In the genomic region with DNA sequence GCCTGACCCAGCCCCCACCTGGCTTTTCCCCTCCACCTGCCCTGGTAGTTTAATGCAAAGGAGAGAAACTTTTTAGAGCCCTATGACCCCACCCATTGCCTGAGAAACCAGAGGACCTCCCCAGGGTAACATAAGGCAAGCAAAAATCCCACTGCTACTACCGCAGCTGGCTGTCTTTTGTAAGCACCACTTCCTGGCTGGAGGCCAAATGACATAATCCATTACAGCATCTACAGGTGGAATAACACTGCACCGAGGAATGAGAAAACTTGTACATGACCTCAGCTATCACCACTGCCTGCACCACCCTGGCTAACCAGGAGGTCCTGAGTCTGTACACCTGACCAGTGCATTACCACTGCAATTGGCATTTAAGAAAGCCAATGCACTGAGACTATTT, we compare ENCODE assay signal across 11 cellular contexts.
DNase-seq lines count a peak whose midpoint lies in the region; ATAC-seq, FAIRE-seq and TF ChIP-seq lines count a peak whose summit lies in the region.
"Had no signal": no experiment of that assay in that cellular context is flagged by ENCODE, and none has a peak within 500 bp of the region (broad histone marks: within the 10 kb centered on the region; RNA-seq: fewer than 3 reads in every experiment).

No MANE protein-coding gene starts in this region.

- H4K20me1 ChIP-seq in GM12878 (ENCODE audit: control insufficient read depth, insufficient read depth), result no peaks in the 10 kb centered on the region

- RAD21 ChIA-PET in GM12878 (lab: Charles Lee; ENCODE audit: unreplicated experiment), result no interaction called here

- no peak for FAIRE-seq in GM12878 (lab: Jason Lieb, UNC)
- FAIRE-seq: islet of Langerhans had no signal

- WGBS in GM12878 (ENCODE audit: insufficient coverage, insufficient replicate concordance, low lambda C conversion rate, missing lambda C conversion rate), result 77% methylated on average over 2 of the region's 2 CpGs
- WGBS in neuronal stem cell (ENCODE audit: extremely low coverage in 2 of 2, insufficient read length in 2 of 2, insufficient replicate concordance in 1 of 2), 2 donors, result no CpG with 5 or more reads among the region's 2 CpGs

- H3K4me2 ChIP-seq in GM12878 (ENCODE audit: control insufficient read depth, insufficient read depth) (no peak overlapping the region), neuronal stem cell (ENCODE audit: insufficient read depth, low read length, poor library complexity, severe bottlenecking) (no peak overlapping the region)

- no peak overlapping the region for H3K4ac ChIP-seq in neuronal stem cell (ENCODE audit: low read length)

- H2BK120ac ChIP-seq in neuronal stem cell (ENCODE audit: low read depth, low read length), result no peak overlapping the region

- no peak for TF ChIP-seq RAD21 in GM12878 (IDR thresholded peaks at IDR 0.05; ENCODE audit: insufficient read depth, low read depth, low read length)

- H3K27me3 ChIP-seq in GM12878 (replicated peaks in 1 of 2; ENCODE audit: control insufficient read depth in 2 of 2, insufficient read depth in 2 of 2, low read length in 1 of 2), result no peaks in the 10 kb centered on the region
- no peaks in the 10 kb centered on the region for H3K27me3 ChIP-seq in neuronal stem cell (ENCODE audit: control insufficient read depth in 3 of 3, insufficient read depth in 3 of 3, low read depth in 1 of 3, low read length in 3 of 3)

- H3K18ac ChIP-seq in neuronal stem cell (ENCODE audit: low read length), result no peak overlapping the region

- no peak overlapping the region for H3K27ac Mint-ChIP-seq in type B pancreatic cell
- H3K27ac Mint-ChIP-seq in natural killer cell treated with Interleukin-12 subunit alpha and Interleukin-12 subunit beta and Interleukin-15 and Interleukin-18, amount 100 ng/mL, for 72 hours, result no peak overlapping the region

- H3K27ac ChIP-seq in GM12878 (ENCODE audit: control insufficient read depth, insufficient read depth), result no peak overlapping the region
- no peak overlapping the region for H3K27ac ChIP-seq in neuronal stem cell (replicated peaks; ENCODE audit: low read length)

- no peak overlapping the region for H3K4me3 Mint-ChIP-seq in type B pancreatic cell
- H3K4me3 Mint-ChIP-seq in natural killer cell treated with Interleukin-12 subunit alpha and Interleukin-12 subunit beta and Interleukin-15 and Interleukin-18, amount 100 ng/mL, for 72 hours, result no peak overlapping the region

- no peak overlapping the region for H2BK12ac ChIP-seq in neuronal stem cell (ENCODE audit: low read length)

- TF ChIP-seq CTCF in GM12878 (IDR thresholded peaks at IDR 0.05 in 2 of 3, conservative IDR thresholded peaks at IDR 0.05 in 1 of 3; ENCODE audit: control insufficient read depth in 2 of 3, extremely low read depth in 1 of 3, insufficient read depth in 1 of 3, low read depth in 3 of 3, low read length in 3 of 3) (no peak), type B pancreatic cell (conservative IDR thresholded peaks at IDR 0.05) (no peak)

- no peak for TF ChIP-seq EP300 in GM12878 (IDR thresholded peaks at IDR 0.05; ENCODE audit: borderline replicate concordance in 1 of 2, control insufficient read depth in 1 of 2, low read depth in 2 of 2, low read length in 2 of 2)

- intact Hi-C loops in GM12878 (cut with micrococcal nuclease; ENCODE audit: unreplicated experiment), result no loop called here
- intact Hi-C loops in Right ventricle myocardium superior (cut with DNase I), result no loop called here

- peak overlapping the region; percentile 8 for H3K14ac ChIP-seq in neuronal stem cell (ENCODE audit: low read length)

- CTCF ChIA-PET in GM12878 (lab: Yijun Ruan, JAX), result no interaction called here

- POLR2A ChIA-PET in GM12878 (lab: Charles Lee), result interaction anchor here (1.1 kb wide), 1 partner anchor 9 kb away, joined by 3 read pairs; no protein-coding TSS in a partner anchor

- H3K4me3 ChIP-seq in GM12878 (no peak overlapping the region), neuronal stem cell (ENCODE audit: low read length in 2 of 2) (no peak overlapping the region)

- no peak overlapping the region for H3K23ac ChIP-seq in neuronal stem cell (ENCODE audit: low read depth, low read length, poor library complexity)

- no peaks in the 10 kb centered on the region for H3K9me3 ChIP-seq in GM12878 (replicated peaks; ENCODE audit: control insufficient read depth, insufficient read depth, low read length)
- peaks cover 0 to 1% of the 10 kb centered on the region in 2 donors for H3K9me3 ChIP-seq in neuronal stem cell (replicated peaks in 1 of 2; ENCODE audit: control insufficient read depth in 2 of 2, insufficient read depth in 1 of 2, low read depth in 1 of 2, low read length in 2 of 2)

- SMC1A ChIA-PET in GM12878 (lab: Charles Lee; ENCODE audit: uncharacterized antibody, unreplicated experiment), result no interaction called here

- H2BK5ac ChIP-seq in neuronal stem cell (ENCODE audit: low read length), result no peak overlapping the region

- ATAC-seq in GM19438 (IDR thresholded peaks at IDR 0.05; ENCODE audit: low read depth, unreplicated experiment) (peak; percentile 47), GM12878 (peak; percentile 60), Right ventricle myocardium superior (ENCODE audit: poor library complexity) (no peak)
- no peak for ATAC-seq in natural killer cell treated with Interleukin-12 subunit alpha and Interleukin-12 subunit beta and Interleukin-15 and Interleukin-18, amount 100 ng/mL, for 72 hours

- no peaks in the 10 kb centered on the region for H3K79me1 ChIP-seq in neuronal stem cell (ENCODE audit: low read depth, low read length)

- no TSS peak for BruUV-seq in GM12878 (replicated peaks; lab: Mats Ljungman, UMichigan)

- H2AFZ ChIP-seq in GM12878 (ENCODE audit: control insufficient read depth, low read depth, low read length) (no peak overlapping the region), neuronal stem cell (ENCODE audit: low read length) (no peak overlapping the region)

- no peaks in the 10 kb centered on the region for H3K4me1 Mint-ChIP-seq in type B pancreatic cell (ENCODE audit: unreplicated experiment)
- no peaks in the 10 kb centered on the region for H3K4me1 Mint-ChIP-seq in natural killer cell treated with Interleukin-12 subunit alpha and Interleukin-12 subunit beta and Interleukin-15 and Interleukin-18, amount 100 ng/mL, for 72 hours (ENCODE audit: low read depth in 2 of 2)

- H3K36me3 ChIP-seq in GM12878 (ENCODE audit: control insufficient read depth in 2 of 2, insufficient read depth in 2 of 2, low read length in 1 of 2) (no peaks in the 10 kb centered on the region), neuronal stem cell (replicated peaks in 1 of 2; ENCODE audit: control insufficient read depth in 2 of 2, insufficient read depth in 2 of 2, low read length in 2 of 2) (no peaks in the 10 kb centered on the region)

- peak; percentile 88 for DNase-seq in NCI-H2029 (lab: John Stamatoyannopoulos, UW)
- DNase-seq in GM12878 (ENCODE audit: low read depth, low spot score), result no peak
- DNase-seq in neuronal stem cell (ENCODE audit: low spot score), result no peak
- DNase-seq in type B pancreatic cell (ENCODE audit: extremely low spot score, unreplicated experiment), result no peak
- no peak for DNase-seq in Right ventricle myocardium superior
- no peak for DNase-seq in natural killer cell treated with Interleukin-12 subunit alpha and Interleukin-12 subunit beta and Interleukin-15 and Interleukin-18, amount 100 ng/mL, for 72 hours (ENCODE audit: low spot score)
- no peak for DNase-seq in Kasumi-1 (lab: John Stamatoyannopoulos, UW)
- DNase-seq: activated effector memory CD4-positive, alpha-beta T cell treated with Interleukin-2 at 50 U/mL for 16 hours; effector CD8-positive, alpha-beta T cell had no signal

- no peaks in the 10 kb centered on the region for H3K79me2 ChIP-seq in GM12878 (ENCODE audit: control insufficient read depth, insufficient read depth, low read length)

- no peak overlapping the region for H2BK15ac ChIP-seq in neuronal stem cell (ENCODE audit: low read length)

- H4K8ac ChIP-seq in neuronal stem cell (ENCODE audit: low read depth, low read length), result no peak overlapping the region

- no peaks in the 10 kb centered on the region for H3K36me3 Mint-ChIP-seq in type B pancreatic cell
- H3K36me3 Mint-ChIP-seq in natural killer cell treated with Interleukin-12 subunit alpha and Interleukin-12 subunit beta and Interleukin-15 and Interleukin-18, amount 100 ng/mL, for 72 hours, result no peaks in the 10 kb centered on the region

- no peaks in the 10 kb centered on the region for H3K4me1 ChIP-seq in GM12878 (ENCODE audit: control insufficient read depth, insufficient read depth, low read length)
- no peaks in the 10 kb centered on the region for H3K4me1 ChIP-seq in neuronal stem cell (ENCODE audit: control insufficient read depth in 2 of 2, insufficient read depth in 1 of 2, low read depth in 1 of 2, low read length in 2 of 2)

- TF ChIP-seq POLR2A in GM12878 (IDR thresholded peaks at IDR 0.05; ENCODE audit: low read depth, low read length), result no peak

- in situ Hi-C loops in GM12878 (cut with MboI), result no loop called here

- H2AK5ac ChIP-seq in neuronal stem cell (ENCODE audit: low read depth, low read length), result no peak overlapping the region

- H3K9ac ChIP-seq in GM12878 (ENCODE audit: control insufficient read depth, insufficient read depth, low read length) (no peak overlapping the region), neuronal stem cell (ENCODE audit: low read depth, low read length, poor library complexity) (no peak overlapping the region)

- no peaks in the 10 kb centered on the region for H3K27me3 Mint-ChIP-seq in type B pancreatic cell
- no peaks in the 10 kb centered on the region for H3K27me3 Mint-ChIP-seq in natural killer cell treated with Interleukin-12 subunit alpha and Interleukin-12 subunit beta and Interleukin-15 and Interleukin-18, amount 100 ng/mL, for 72 hours

- peaks cover 5% of the 10 kb centered on the region for H3K9me3 Mint-ChIP-seq in type B pancreatic cell
- H3K9me3 Mint-ChIP-seq in natural killer cell treated with Interleukin-12 subunit alpha and Interleukin-12 subunit beta and Interleukin-15 and Interleukin-18, amount 100 ng/mL, for 72 hours, result peaks cover 3% of the 10 kb centered on the region

- H4K91ac ChIP-seq in neuronal stem cell (ENCODE audit: low read depth, low read length, poor library complexity), result no peak overlapping the region

TF ChIP-seq in GM12878, 131 proteins besides CTCF, POLR2A, EP300 and RAD21:
- no peak for TF ChIP-seq TAF1 (IDR thresholded peaks at IDR 0.05; ENCODE audit: borderline replicate concordance, low read depth, low read length)
- TF ChIP-seq ATF7 (IDR thresholded peaks at IDR 0.05; ENCODE audit: low read depth), result peak; percentile 39; the same call in 1 of the 2 replicates
- TF ChIP-seq, protein P1, sequence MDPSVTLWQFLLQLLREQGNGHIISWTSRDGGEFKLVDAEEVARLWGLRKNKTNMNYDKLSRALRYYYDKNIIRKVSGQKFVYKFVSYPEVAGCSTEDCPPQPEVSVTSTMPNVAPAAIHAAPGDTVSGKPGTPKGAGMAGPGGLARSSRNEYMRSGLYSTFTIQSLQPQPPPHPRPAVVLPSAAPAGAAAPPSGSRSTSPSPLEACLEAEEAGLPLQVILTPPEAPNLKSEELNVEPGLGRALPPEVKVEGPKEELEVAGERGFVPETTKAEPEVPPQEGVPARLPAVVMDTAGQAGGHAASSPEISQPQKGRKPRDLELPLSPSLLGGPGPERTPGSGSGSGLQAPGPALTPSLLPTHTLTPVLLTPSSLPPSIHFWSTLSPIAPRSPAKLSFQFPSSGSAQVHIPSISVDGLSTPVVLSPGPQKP (IDR thresholded peaks at IDR 0.05; ENCODE audit: low read depth, low read length), result no peak

Comparison
In these comparisons a context has a peak if more than half of its experiments do, and no peak if none do; other contexts are left out.
1. ATAC-seq: peak in GM19438 (single experiment) and GM12878 (single experiment); none in Right ventricle myocardium superior (single experiment) and natural killer cell treated with Interleukin-12 subunit alpha and Interleukin-12 subunit beta and Interleukin-15 and Interleukin-18, amount 100 ng/mL, for 72 hours (0 of 2).